20 cellular contexts compared by ENCODE assay signal in genomic region chr16:51637744-51638100, GRCh38.
A peak's percentile ranks its signal among the peaks of the same experiment; 100 is the strongest.
DNase-seq lines count a peak whose midpoint lies in the region; ATAC-seq and TF ChIP-seq lines count a peak whose summit lies in the region.
"Had no signal": no experiment of that assay in that cellular context is flagged by ENCODE, and none has a peak within 500 bp of the region (broad histone marks: within the 10 kb centered on the region; RNA-seq: fewer than 3 reads in every experiment).

No MANE protein-coding gene starts in this region.

- H3K18ac ChIP-seq in mesenchymal stem cell (ENCODE audit: low read depth in 1 of 2, low read length in 2 of 2), result no peak overlapping the region

- no peak overlapping the region for H2BK120ac ChIP-seq in mesenchymal stem cell (ENCODE audit: low read depth, low read length)

- H3K27me3 Mint-ChIP-seq in brain, result peaks cover 14% of the 10 kb centered on the region
- H3K27me3 Mint-ChIP-seq: CD4-positive, alpha-beta T cell had no signal

- H3K9me3 ChIP-seq in mesenchymal stem cell (ENCODE audit: control insufficient read depth, low read length), result no peaks in the 10 kb centered on the region
- H3K9me3 ChIP-seq: left ventricle myocardium inferior had no signal

- TF ChIP-seq CTCF in brain (conservative IDR thresholded peaks at IDR 0.05), result no peak

- H2BK5ac ChIP-seq in mesenchymal stem cell (ENCODE audit: low read depth, low read length, poor library complexity, severe bottlenecking), result no peak overlapping the region

- peak overlapping the region; percentile 47 to 72 (median 70) for H3K4me3 Mint-ChIP-seq in brain
- H3K4me3 Mint-ChIP-seq: activated naive CD8-positive, alpha-beta T cell treated with anti-CD3 and anti-CD28 coated beads, Interleukin-2, amount 50 U/mL, for 24 hours; CD4-positive, alpha-beta T cell; naive thymus-derived CD4-positive, alpha-beta T cell had no signal

- H3K36me3 Mint-ChIP-seq in brain, result no peaks in the 10 kb centered on the region

- no peak overlapping the region for H4K8ac ChIP-seq in mesenchymal stem cell (ENCODE audit: low read length)

- H3K27ac ChIP-seq in mesenchymal stem cell (ENCODE audit: low read length, poor library complexity, severe bottlenecking), result no peak overlapping the region
- H3K27ac ChIP-seq: epithelial cell of prostate, left ventricle myocardium inferior had no signal

- ATAC-seq in GM21360 (IDR thresholded peaks at IDR 0.05; ENCODE audit: unreplicated experiment), result no peak
- ATAC-seq: activated naive CD8-positive, alpha-beta T cell treated with anti-CD3 and anti-CD28 coated beads, Interleukin-2, amount 50 U/mL, for 24 hours; HepG2; naive thymus-derived CD4-positive, alpha-beta T cell had no signal

- 54% methylated on average over 6 of the region's 8 CpGs for WGBS in mesenchymal stem cell

- H3K27ac Mint-ChIP-seq in brain, result peak overlapping the region in 3 of 5 experiments; percentile 32 to 60 (median 44)
- H3K27ac Mint-ChIP-seq: activated naive CD8-positive, alpha-beta T cell treated with anti-CD3 and anti-CD28 coated beads, Interleukin-2, amount 50 U/mL, for 24 hours; CD4-positive, alpha-beta T cell; naive thymus-derived CD4-positive, alpha-beta T cell had no signal

- H3K9ac ChIP-seq in mesenchymal stem cell (ENCODE audit: low read length), result peak overlapping the region; percentile 1

- H3K4me2 ChIP-seq in mesenchymal stem cell (ENCODE audit: low read length, poor library complexity, severe bottlenecking), result no peak overlapping the region

- H2AFZ ChIP-seq in mesenchymal stem cell (ENCODE audit: low read depth, low read length), result no peak overlapping the region

- H2BK15ac ChIP-seq in mesenchymal stem cell (ENCODE audit: low read depth, poor library complexity, severe bottlenecking), result no peak overlapping the region

- H2AK5ac ChIP-seq in mesenchymal stem cell (ENCODE audit: low read length, severe bottlenecking), result no peak overlapping the region

- H3K4me1 ChIP-seq in mesenchymal stem cell (ENCODE audit: control insufficient read depth, insufficient read depth, low read depth, low read length), result peaks cover 3% of the 10 kb centered on the region
- H3K4me1 ChIP-seq: left ventricle myocardium inferior had no signal

- no peak overlapping the region for H3K4ac ChIP-seq in mesenchymal stem cell (ENCODE audit: low read depth in 1 of 2, low read length in 2 of 2)

- no peaks in the 10 kb centered on the region for H3K36me3 ChIP-seq in mesenchymal stem cell (ENCODE audit: control insufficient read depth in 1 of 2, insufficient read depth in 2 of 2, low read depth in 1 of 2, low read length in 2 of 2)
- H3K36me3 ChIP-seq: left ventricle myocardium inferior had no signal

- H3K23ac ChIP-seq in mesenchymal stem cell (ENCODE audit: low read length in 2 of 2), result no peak overlapping the region

- no peak overlapping the region for H3K14ac ChIP-seq in mesenchymal stem cell (ENCODE audit: low read length in 2 of 2)

- H4K91ac ChIP-seq in mesenchymal stem cell (ENCODE audit: low read length), result no peak overlapping the region

- DNase-seq in DMS 273 treated with DMSO at 0.1 percent for 48 hours (lab: John Stamatoyannopoulos, UW) (peak; percentile 29), Kasumi-1 (lab: John Stamatoyannopoulos, UW) (peak; percentile 7 to 30), mesenchymal stem cell (peak; percentile 62), iPS-NIHi7 (ENCODE audit: extremely low spot score) (no peak), KG1 (lab: John Stamatoyannopoulos, UW) (no peak), OCI-M2 (lab: John Stamatoyannopoulos, UW; ENCODE audit: unreplicated experiment) (no peak)
- DNase-seq: activated CD4-positive, alpha-beta T cell treated with anti-CD3 and anti-CD28 coated beads for 48 hours; activated naive CD8-positive, alpha-beta T cell treated with anti-CD3 and anti-CD28 coated beads, Interleukin-2, amount 50 U/mL, for 24 hours; activated T-cell treated with anti-CD3 and anti-CD28 coated beads, Interleukin-2, amount 50 U/mL, for 48 hours; CD4-positive, alpha-beta T cell; left ventricle myocardium inferior; naive thymus-derived CD4-positive, alpha-beta T cell; NCI-H1092 treated with DMSO at 0.1 percent for 48 hours; NCI-H526; RPMI8226; stimulated activated CD8-positive, alpha-beta memory T cell treated with anti-CD3 and anti-CD28 coated beads, Interleukin-4, amount 100 ng/mL, for 48 hours had no signal

- H3K27me3 ChIP-seq in mesenchymal stem cell (ENCODE audit: control insufficient read depth in 1 of 2, insufficient read depth in 1 of 2, low read length in 2 of 2), result peaks cover 0 to 7% of the 10 kb centered on the region in 2 experiments

- H3K79me1 ChIP-seq in mesenchymal stem cell (replicated peaks; ENCODE audit: low read length, poor library complexity, severe bottlenecking), result no peaks in the 10 kb centered on the region

- H3K4me1 Mint-ChIP-seq in brain, result peaks cover 19% of the 10 kb centered on the region
- H3K4me1 Mint-ChIP-seq: activated naive CD8-positive, alpha-beta T cell treated with anti-CD3 and anti-CD28 coated beads, Interleukin-2, amount 50 U/mL, for 24 hours; naive thymus-derived CD4-positive, alpha-beta T cell had no signal

- H3K9me3 Mint-ChIP-seq in brain, result peaks cover 0 to 10% (median 0%) of the 10 kb centered on the region in 5 experiments

- H3K4me3 ChIP-seq in mesenchymal stem cell (ENCODE audit: insufficient read depth in 1 of 2, low read depth in 1 of 2, low read length in 2 of 2), result peak overlapping the region in 1 of 2 experiments; percentile 30
- H3K4me3 ChIP-seq: left ventricle myocardium inferior had no signal

- H2BK12ac ChIP-seq in mesenchymal stem cell (ENCODE audit: low read length in 2 of 2), result no peak overlapping the region

Comparison
In these comparisons a context has a peak if more than half of its experiments do, and no peak if none do; other contexts are left out.
1. DNase-seq: peak in DMS 273 treated with DMSO at 0.1 percent for 48 hours (single experiment), Kasumi-1 (2 of 2) and mesenchymal stem cell (single experiment); none in iPS-NIHi7 (single experiment), KG1 (single experiment) and OCI-M2 (single experiment).